8 cellular contexts compared by ENCODE assay signal in the genomic region with DNA sequence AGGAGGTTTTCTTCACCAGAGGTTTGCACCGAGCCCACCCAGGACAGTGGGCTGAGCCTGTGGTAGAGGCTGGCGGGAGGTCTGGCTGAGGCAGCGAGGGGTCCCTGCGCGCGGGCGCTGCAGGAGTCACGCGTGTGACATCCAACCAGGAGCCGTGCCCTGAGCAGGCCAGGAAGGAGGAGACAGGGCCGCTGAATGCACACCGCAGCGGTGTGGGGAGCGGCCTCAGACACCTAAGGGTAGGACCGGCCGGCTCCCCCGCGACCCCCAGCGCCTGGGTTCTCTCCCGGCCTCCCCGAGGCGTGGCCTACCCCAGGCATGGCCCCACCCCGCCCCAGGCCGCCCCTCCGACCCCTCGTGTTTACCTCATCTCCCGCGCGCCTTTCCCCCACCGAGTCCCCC. TPM values are rescaled to one million over a fixed set of nuclear protein-coding genes. Genes with fewer than 3 reads are reported as not detected.
DNase-seq lines count a peak whose midpoint lies in the region; ATAC-seq and TF ChIP-seq lines count a peak whose summit lies in the region.

No MANE protein-coding gene starts in this region.

- H3K4me3 ChIP-seq in astrocyte of the spinal cord (ENCODE audit: low read depth, low read length), result peak overlapping the region; percentile 62

- DNase-seq in COLO829 (ENCODE audit: low spot score), result peak; percentile 43
- peak; percentile 44 for DNase-seq in RPMI7951 (ENCODE audit: low read depth)
- peak; percentile 18 for DNase-seq in astrocyte of the spinal cord (ENCODE audit: low read depth, low spot score)
- DNase-seq in iPS-NIHi7 (ENCODE audit: extremely low spot score), result peak; percentile 80
- DNase-seq in stimulated activated CD4-positive, alpha-beta T cell treated with anti-CD3 and anti-CD28 coated beads, Interleukin-15, amount 100 ng/mL, for 24 hours, result peak; percentile 67
- no peak for DNase-seq in SHP77 treated with DMSO at 0.1 percent for 48 hours (lab: John Stamatoyannopoulos, UW)

- no peak for TF ChIP-seq CTCF in astrocyte of the spinal cord (IDR thresholded peaks at IDR 0.05; ENCODE audit: low read depth, low read length)

- in situ Hi-C loops in astrocyte of the spinal cord (cut with HindIII; ENCODE audit: low sequenced_read_pairs), result no loop called here

- ATAC-seq in GM19351 (IDR thresholded peaks at IDR 0.05; ENCODE audit: unreplicated experiment) (peak; percentile 56), HG03442 (IDR thresholded peaks at IDR 0.05; ENCODE audit: unreplicated experiment) (peak; percentile 43)

RNA-seq across cellular contexts. Expression of gene SLC41A3, which starts 0.4 kb away (rescaled TPM):
- total RNA-seq in RPMI7951 (2014; rRNA removed; shearing (Covaris generic)), result 32.7 and 33.6 TPM in 2 replicates
